9 cellular contexts compared by ENCODE assay signal in the genomic region with DNA sequence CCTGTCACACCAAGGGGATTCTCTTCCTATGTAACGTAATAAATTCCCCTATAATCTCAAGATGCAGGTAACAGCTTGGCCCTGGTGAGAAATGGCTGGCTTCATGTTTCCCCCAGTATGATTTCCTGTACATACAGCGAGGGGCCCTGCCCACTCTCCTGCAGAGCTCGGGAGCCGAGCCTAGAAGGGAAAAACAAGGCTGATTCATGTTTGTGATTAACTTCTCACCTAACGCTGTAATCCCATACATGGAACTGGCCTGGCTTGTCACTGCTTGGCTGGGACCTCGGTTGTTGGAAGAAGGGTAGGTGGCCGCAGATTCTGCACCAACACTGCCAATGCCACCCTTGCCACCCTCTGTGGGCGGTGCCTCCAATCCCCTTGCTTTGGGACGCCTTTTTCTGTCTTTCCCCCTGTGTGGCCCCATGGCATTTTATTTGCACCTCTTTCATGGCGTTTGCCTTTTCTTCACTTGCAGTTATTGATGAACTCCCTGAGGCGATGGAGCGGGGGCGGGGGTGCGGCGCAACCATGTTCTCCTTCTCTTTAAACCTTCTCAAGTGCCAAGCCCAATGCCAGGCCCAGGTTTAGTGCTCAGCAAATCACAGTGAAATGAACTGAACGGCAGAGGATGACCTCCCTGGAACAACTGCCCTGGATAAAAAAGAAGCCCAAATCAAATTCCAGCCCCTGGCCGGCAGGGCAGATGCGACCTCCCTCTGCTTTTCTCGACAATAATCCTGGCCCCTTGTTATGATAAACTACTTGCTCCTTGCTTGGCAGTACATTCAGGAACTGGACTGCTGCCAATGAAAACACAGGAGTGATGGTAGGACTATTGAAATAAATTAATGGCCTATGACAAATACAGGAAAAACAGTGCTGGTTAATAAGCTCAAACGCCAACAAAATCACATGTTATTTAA.
DNase-seq lines count a peak whose midpoint lies in the region; ATAC-seq, FAIRE-seq and TF ChIP-seq lines count a peak whose summit lies in the region.
"Had no signal": no experiment of that assay in that cellular context is flagged by ENCODE, and none has a peak within 500 bp of the region (broad histone marks: within the 10 kb centered on the region; RNA-seq: fewer than 3 reads in every experiment).

No MANE protein-coding gene starts in this region.

- no peak for TF ChIP-seq RAD21 in GM12878 (IDR thresholded peaks at IDR 0.05; ENCODE audit: insufficient read depth, low read depth, low read length)

- intact Hi-C loops in GM12878 (cut with micrococcal nuclease; ENCODE audit: unreplicated experiment): no loop called here

- 31% methylated on average over 20 of the region's 20 CpGs for WGBS in GM12878 (ENCODE audit: insufficient coverage, insufficient replicate concordance, low lambda C conversion rate, missing lambda C conversion rate)

- no peak overlapping the region for H3K4me3 ChIP-seq in GM12878

- TF ChIP-seq CTCF in GM12878 (IDR thresholded peaks at IDR 0.05 in 2 of 3, conservative IDR thresholded peaks at IDR 0.05 in 1 of 3; ENCODE audit: control insufficient read depth in 2 of 3, extremely low read depth in 1 of 3, insufficient read depth in 1 of 3, low read depth in 3 of 3, low read length in 3 of 3) (no peak), nephron (IDR thresholded peaks at IDR 0.05; ENCODE audit: unreplicated experiment in 3 of 3) (no peak), progenitor cell of endocrine pancreas (IDR thresholded peaks at IDR 0.05; ENCODE audit: unreplicated experiment) (no peak)

- ATAC-seq in GM12878: no peak
- no peak for ATAC-seq in GM18870 (IDR thresholded peaks at IDR 0.05; ENCODE audit: unreplicated experiment)
- no peak for ATAC-seq in activated CD8-positive, alpha-beta memory T cell treated with anti-CD3 and anti-CD28 coated beads, Interleukin-2, amount 10 ng/mL, durations not matched to agents 7 days and 5 days

- peaks cover 41% of the 10 kb centered on the region for H3K27me3 Mint-ChIP-seq in nephron (ENCODE audit: low read depth)
- peaks cover 45% of the 10 kb centered on the region for H3K27me3 Mint-ChIP-seq in progenitor cell of endocrine pancreas
- H3K27me3 Mint-ChIP-seq in activated CD8-positive, alpha-beta memory T cell treated with anti-CD3 and anti-CD28 coated beads, Interleukin-2, amount 10 ng/mL, durations not matched to agents 7 days and 5 days: peaks cover 45% of the 10 kb centered on the region

- H3K9me3 Mint-ChIP-seq in nephron (no peaks in the 10 kb centered on the region), progenitor cell of endocrine pancreas (ENCODE audit: low read depth) (no peaks in the 10 kb centered on the region)
- H3K9me3 Mint-ChIP-seq in activated CD8-positive, alpha-beta memory T cell treated with anti-CD3 and anti-CD28 coated beads, Interleukin-2, amount 10 ng/mL, durations not matched to agents 7 days and 5 days (ENCODE audit: low read depth): no peaks in the 10 kb centered on the region

- no peak for FAIRE-seq in GM12878 (lab: Jason Lieb, UNC)

- peak; percentile 64 for DNase-seq in DMS53 treated with DMSO at 0.1 percent for 48 hours (lab: John Stamatoyannopoulos, UW; ENCODE audit: unreplicated experiment)
- DNase-seq in NCI-H2081 (lab: John Stamatoyannopoulos, UW): peak; percentile 76 to 86
- DNase-seq in GM12878 (ENCODE audit: low read depth, low spot score): no peak
- DNase-seq in progenitor cell of endocrine pancreas (ENCODE audit: low spot score, unreplicated experiment): no peak
- DNase-seq in NOMO-1 treated with DMSO at 0.1 percent for 48 hours (lab: John Stamatoyannopoulos, UW; ENCODE audit: unreplicated experiment): no peak
- DNase-seq in activated CD8-positive, alpha-beta memory T cell treated with anti-CD3 and anti-CD28 coated beads, Interleukin-2, amount 10 ng/mL, durations not matched to agents 7 days and 5 days: no peak
- DNase-seq: activated T-cell treated with anti-CD3 and anti-CD28 coated beads, Interleukin-2, amount 50 U/mL, for 48 hours had no signal

- no peak for TF ChIP-seq POLR2A in GM12878 (IDR thresholded peaks at IDR 0.05; ENCODE audit: low read depth, low read length)

- no peak overlapping the region for H3K9ac ChIP-seq in GM12878 (ENCODE audit: control insufficient read depth, insufficient read depth, low read length)

- peaks cover 69% of the 10 kb centered on the region for H3K4me1 Mint-ChIP-seq in nephron
- peaks cover 22% of the 10 kb centered on the region for H3K4me1 Mint-ChIP-seq in progenitor cell of endocrine pancreas (ENCODE audit: low read depth)
- no peaks in the 10 kb centered on the region for H3K4me1 Mint-ChIP-seq in activated CD8-positive, alpha-beta memory T cell treated with anti-CD3 and anti-CD28 coated beads, Interleukin-2, amount 10 ng/mL, durations not matched to agents 7 days and 5 days

- H3K4me2 ChIP-seq in GM12878 (ENCODE audit: control insufficient read depth, insufficient read depth): no peak overlapping the region

- in situ Hi-C loops in GM12878 (cut with MboI): no loop called here

- RAD21 ChIA-PET in GM12878 (lab: Charles Lee; ENCODE audit: unreplicated experiment): no interaction called here

- no TSS peak for BruUV-seq in GM12878 (replicated peaks; lab: Mats Ljungman, UMichigan)

- H3K27ac ChIP-seq in GM12878 (ENCODE audit: control insufficient read depth, insufficient read depth): no peak overlapping the region

- no peaks in the 10 kb centered on the region for H3K36me3 ChIP-seq in GM12878 (ENCODE audit: control insufficient read depth in 2 of 2, insufficient read depth in 2 of 2, low read length in 1 of 2)

- H3K4me3 Mint-ChIP-seq in nephron (peak overlapping the region; percentile 12 to 23 (median 21)), progenitor cell of endocrine pancreas (ENCODE audit: low read depth) (no peak overlapping the region)
- H3K4me3 Mint-ChIP-seq in activated CD8-positive, alpha-beta memory T cell treated with anti-CD3 and anti-CD28 coated beads, Interleukin-2, amount 10 ng/mL, durations not matched to agents 7 days and 5 days: no peak overlapping the region

- H2AFZ ChIP-seq in GM12878 (ENCODE audit: control insufficient read depth, low read depth, low read length): no peak overlapping the region

- H3K4me1 ChIP-seq in GM12878 (ENCODE audit: control insufficient read depth, insufficient read depth, low read length): no peaks in the 10 kb centered on the region

- no peaks in the 10 kb centered on the region for H3K36me3 Mint-ChIP-seq in nephron (ENCODE audit: low read depth)
- H3K36me3 Mint-ChIP-seq in progenitor cell of endocrine pancreas (ENCODE audit: insufficient read depth): no peaks in the 10 kb centered on the region
- no peaks in the 10 kb centered on the region for H3K36me3 Mint-ChIP-seq in activated CD8-positive, alpha-beta memory T cell treated with anti-CD3 and anti-CD28 coated beads, Interleukin-2, amount 10 ng/mL, durations not matched to agents 7 days and 5 days

- SMC1A ChIA-PET in GM12878 (lab: Charles Lee; ENCODE audit: uncharacterized antibody, unreplicated experiment): interaction anchor here (1.0 kb wide), 1 partner anchor 151 kb away, joined by 3 read pairs; no protein-coding TSS in a partner anchor

- TF ChIP-seq EP300 in GM12878 (IDR thresholded peaks at IDR 0.05; ENCODE audit: borderline replicate concordance in 1 of 2, control insufficient read depth in 1 of 2, low read depth in 2 of 2, low read length in 2 of 2): no peak

- CTCF ChIA-PET in GM12878 (lab: Yijun Ruan, JAX): no interaction called here
- CTCF ChIA-PET in activated CD8-positive, alpha-beta memory T cell treated with anti-CD3 and anti-CD28 coated beads, Interleukin-2, amount 10 ng/mL, durations not matched to agents 7 days and 5 days (lab: Charles Lee): no interaction called here

- H3K27ac Mint-ChIP-seq in nephron (peak overlapping the region; percentile 65 to 84 (median 82)), progenitor cell of endocrine pancreas (no peak overlapping the region)
- H3K27ac Mint-ChIP-seq in activated CD8-positive, alpha-beta memory T cell treated with anti-CD3 and anti-CD28 coated beads, Interleukin-2, amount 10 ng/mL, durations not matched to agents 7 days and 5 days: no peak overlapping the region

- POLR2A ChIA-PET in GM12878 (lab: Charles Lee): no interaction called here

- H3K79me2 ChIP-seq in GM12878 (ENCODE audit: control insufficient read depth, insufficient read depth, low read length): no peaks in the 10 kb centered on the region

- H3K9me3 ChIP-seq in GM12878 (replicated peaks; ENCODE audit: control insufficient read depth, insufficient read depth, low read length): no peaks in the 10 kb centered on the region

- H4K20me1 ChIP-seq in GM12878 (ENCODE audit: control insufficient read depth, insufficient read depth): no peaks in the 10 kb centered on the region

- peaks cover 0 to under 1% of the 10 kb centered on the region in 2 experiments; a peak in 1 of 4 replicates for H3K27me3 ChIP-seq in GM12878 (replicated peaks in 1 of 2; ENCODE audit: control insufficient read depth in 2 of 2, insufficient read depth in 2 of 2, low read length in 1 of 2)

TF ChIP-seq in GM12878, 131 proteins besides CTCF, POLR2A, EP300 and RAD21:
- TF ChIP-seq EED (IDR thresholded peaks at IDR 0.05; ENCODE audit: low read depth) (no peak), PKNOX1 (IDR thresholded peaks at IDR 0.05) (peak; percentile 65), ZBED1 (IDR thresholded peaks at IDR 0.05; ENCODE audit: borderline replicate concordance) (no peak)

Comparison
In these comparisons a context has a peak if more than half of its experiments do, and no peak if none do; other contexts are left out.
1. DNase-seq: peak in DMS53 treated with DMSO at 0.1 percent for 48 hours (single experiment) and NCI-H2081 (2 of 2); none in GM12878 (single experiment), progenitor cell of endocrine pancreas (single experiment), NOMO-1 treated with DMSO at 0.1 percent for 48 hours (single experiment) and activated CD8-positive, alpha-beta memory T cell treated with anti-CD3 and anti-CD28 coated beads, Interleukin-2, amount 10 ng/mL, durations not matched to agents 7 days and 5 days (single experiment).
2. H3K27ac Mint-ChIP-seq: peak in nephron (3 of 3); none in progenitor cell of endocrine pancreas (single experiment) and activated CD8-positive, alpha-beta memory T cell treated with anti-CD3 and anti-CD28 coated beads, Interleukin-2, amount 10 ng/mL, durations not matched to agents 7 days and 5 days (single experiment).
3. H3K4me3 Mint-ChIP-seq: peak in nephron (3 of 3); none in progenitor cell of endocrine pancreas (single experiment) and activated CD8-positive, alpha-beta memory T cell treated with anti-CD3 and anti-CD28 coated beads, Interleukin-2, amount 10 ng/mL, durations not matched to agents 7 days and 5 days (single experiment).